3 cellular contexts compared by ENCODE assay signal in the genomic region with DNA sequence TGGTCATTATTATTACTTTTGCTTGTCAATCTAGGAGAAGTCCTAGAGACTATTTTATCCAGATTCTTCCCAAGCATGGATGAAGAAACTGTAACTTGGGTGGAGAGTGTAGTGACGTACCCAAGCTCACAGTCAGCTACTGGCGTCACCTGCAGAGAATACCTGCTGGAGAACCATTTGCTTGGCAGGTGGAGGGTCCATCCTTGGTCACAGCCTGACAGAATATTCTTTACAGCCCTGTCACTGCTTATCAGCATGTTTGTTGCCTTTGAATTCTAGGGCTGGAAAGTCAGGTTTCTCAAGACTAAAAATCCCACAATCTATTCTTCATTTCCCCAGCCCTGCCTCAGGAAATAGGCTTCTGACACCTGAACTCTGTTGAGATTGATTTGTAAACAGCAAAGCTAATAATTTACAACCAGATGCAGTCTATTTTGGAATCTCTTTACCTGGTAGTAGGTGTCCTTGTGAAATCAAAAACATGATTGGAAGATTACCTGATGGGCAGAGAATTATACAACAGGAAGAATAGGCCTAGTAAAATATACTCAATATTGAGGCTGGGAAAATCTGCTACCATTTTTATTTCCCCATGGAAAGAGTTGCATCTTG.
A peak's percentile ranks its signal among the peaks of the same experiment; 100 is the strongest.
TF ChIP-seq lines count a peak whose summit lies in the region.

No MANE protein-coding gene starts in this region.

TF ChIP-seq in liver, 16 proteins besides CTCF, POLR2A, EP300 and RAD21 (continued from another document):
- TF ChIP-seq YY1 (IDR thresholded peaks at IDR 0.05) (no peak), HNF4A (conservative IDR thresholded peaks at IDR 0.05) (peak; percentile 31 to 45), SP1 (IDR thresholded peaks at IDR 0.05) (no peak), JUND (IDR thresholded peaks at IDR 0.05) (no peak), FOXA2 (IDR thresholded peaks at IDR 0.05) (peak; percentile 38)

TF ChIP-seq in HepG2, 621 proteins besides CTCF, POLR2A, EP300 and RAD21 (continued from another document):
- TF ChIP-seq ZNF446 (CRISPR knock-in tag; IDR thresholded peaks at IDR 0.05) (no peak), NR2F1 (CRISPR knock-in tag; IDR thresholded peaks at IDR 0.05) (no peak), HNF4A (CRISPR knock-in tag; IDR thresholded peaks at IDR 0.05) (no peak)
- TF ChIP-seq, protein P1, sequence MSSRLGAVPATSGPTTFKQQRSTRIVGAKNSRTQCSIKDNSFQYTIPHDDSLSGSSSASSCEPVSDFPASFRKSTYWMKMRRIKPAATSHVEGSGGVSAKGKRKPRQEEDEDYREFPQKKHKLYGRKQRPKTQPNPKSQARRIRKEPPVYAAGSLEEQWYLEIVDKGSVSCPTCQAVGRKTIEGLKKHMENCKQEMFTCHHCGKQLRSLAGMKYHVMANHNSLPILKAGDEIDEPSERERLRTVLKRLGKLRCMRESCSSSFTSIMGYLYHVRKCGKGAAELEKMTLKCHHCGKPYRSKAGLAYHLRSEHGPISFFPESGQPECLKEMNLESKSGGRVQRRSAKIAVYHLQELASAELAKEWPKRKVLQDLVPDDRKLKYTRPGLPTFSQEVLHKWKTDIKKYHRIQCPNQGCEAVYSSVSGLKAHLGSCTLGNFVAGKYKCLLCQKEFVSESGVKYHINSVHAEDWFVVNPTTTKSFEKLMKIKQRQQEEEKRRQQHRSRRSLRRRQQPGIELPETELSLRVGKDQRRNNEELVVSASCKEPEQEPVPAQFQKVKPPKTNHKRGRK (CRISPR knock-in tag; IDR thresholded peaks at IDR 0.05), result no peak
- TF ChIP-seq, protein P2, sequence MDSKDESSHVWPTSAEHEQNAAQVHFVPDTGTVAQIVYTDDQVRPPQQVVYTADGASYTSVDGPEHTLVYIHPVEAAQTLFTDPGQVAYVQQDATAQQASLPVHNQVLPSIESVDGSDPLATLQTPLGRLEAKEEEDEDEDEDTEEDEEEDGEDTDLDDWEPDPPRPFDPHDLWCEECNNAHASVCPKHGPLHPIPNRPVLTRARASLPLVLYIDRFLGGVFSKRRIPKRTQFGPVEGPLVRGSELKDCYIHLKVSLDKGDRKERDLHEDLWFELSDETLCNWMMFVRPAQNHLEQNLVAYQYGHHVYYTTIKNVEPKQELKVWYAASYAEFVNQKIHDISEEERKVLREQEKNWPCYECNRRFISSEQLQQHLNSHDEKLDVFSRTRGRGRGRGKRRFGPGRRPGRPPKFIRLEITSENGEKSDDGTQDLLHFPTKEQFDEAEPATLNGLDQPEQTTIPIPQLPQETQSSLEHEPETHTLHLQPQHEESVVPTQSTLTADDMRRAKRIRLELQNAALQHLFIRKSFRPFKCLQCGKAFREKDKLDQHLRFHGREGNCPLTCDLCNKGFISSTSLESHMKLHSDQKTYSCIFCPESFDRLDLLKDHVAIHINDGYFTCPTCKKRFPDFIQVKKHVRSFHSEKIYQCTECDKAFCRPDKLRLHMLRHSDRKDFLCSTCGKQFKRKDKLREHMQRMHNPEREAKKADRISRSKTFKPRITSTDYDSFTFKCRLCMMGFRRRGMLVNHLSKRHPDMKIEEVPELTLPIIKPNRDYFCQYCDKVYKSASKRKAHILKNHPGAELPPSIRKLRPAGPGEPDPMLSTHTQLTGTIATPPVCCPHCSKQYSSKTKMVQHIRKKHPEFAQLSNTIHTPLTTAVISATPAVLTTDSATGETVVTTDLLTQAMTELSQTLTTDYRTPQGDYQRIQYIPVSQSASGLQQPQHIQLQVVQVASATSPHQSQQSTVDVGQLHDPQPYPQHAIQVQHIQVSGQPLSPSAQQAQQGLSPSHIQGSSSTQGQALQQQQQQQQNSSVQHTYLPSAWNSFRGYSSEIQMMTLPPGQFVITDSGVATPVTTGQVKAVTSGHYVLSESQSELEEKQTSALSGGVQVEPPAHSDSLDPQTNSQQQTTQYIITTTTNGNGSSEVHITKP (CRISPR knock-in tag; IDR thresholded peaks at IDR 0.05; ENCODE audit: low read depth), result no peak
- TF ChIP-seq, protein P3, sequence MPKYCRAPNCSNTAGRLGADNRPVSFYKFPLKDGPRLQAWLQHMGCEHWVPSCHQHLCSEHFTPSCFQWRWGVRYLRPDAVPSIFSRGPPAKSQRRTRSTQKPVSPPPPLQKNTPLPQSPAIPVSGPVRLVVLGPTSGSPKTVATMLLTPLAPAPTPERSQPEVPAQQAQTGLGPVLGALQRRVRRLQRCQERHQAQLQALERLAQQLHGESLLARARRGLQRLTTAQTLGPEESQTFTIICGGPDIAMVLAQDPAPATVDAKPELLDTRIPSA (CRISPR knock-in tag; IDR thresholded peaks at IDR 0.05; ENCODE audit: borderline replicate concordance), result no peak

TF ChIP-seq in WTC11, 78 proteins besides CTCF, POLR2A, EP300 and RAD21 (continues in another document):
- TF ChIP-seq, protein P4, sequence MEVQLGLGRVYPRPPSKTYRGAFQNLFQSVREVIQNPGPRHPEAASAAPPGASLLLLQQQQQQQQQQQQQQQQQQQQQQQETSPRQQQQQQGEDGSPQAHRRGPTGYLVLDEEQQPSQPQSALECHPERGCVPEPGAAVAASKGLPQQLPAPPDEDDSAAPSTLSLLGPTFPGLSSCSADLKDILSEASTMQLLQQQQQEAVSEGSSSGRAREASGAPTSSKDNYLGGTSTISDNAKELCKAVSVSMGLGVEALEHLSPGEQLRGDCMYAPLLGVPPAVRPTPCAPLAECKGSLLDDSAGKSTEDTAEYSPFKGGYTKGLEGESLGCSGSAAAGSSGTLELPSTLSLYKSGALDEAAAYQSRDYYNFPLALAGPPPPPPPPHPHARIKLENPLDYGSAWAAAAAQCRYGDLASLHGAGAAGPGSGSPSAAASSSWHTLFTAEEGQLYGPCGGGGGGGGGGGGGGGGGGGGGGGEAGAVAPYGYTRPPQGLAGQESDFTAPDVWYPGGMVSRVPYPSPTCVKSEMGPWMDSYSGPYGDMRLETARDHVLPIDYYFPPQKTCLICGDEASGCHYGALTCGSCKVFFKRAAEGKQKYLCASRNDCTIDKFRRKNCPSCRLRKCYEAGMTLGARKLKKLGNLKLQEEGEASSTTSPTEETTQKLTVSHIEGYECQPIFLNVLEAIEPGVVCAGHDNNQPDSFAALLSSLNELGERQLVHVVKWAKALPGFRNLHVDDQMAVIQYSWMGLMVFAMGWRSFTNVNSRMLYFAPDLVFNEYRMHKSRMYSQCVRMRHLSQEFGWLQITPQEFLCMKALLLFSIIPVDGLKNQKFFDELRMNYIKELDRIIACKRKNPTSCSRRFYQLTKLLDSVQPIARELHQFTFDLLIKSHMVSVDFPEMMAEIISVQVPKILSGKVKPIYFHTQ (CRISPR knock-in tag; IDR thresholded peaks at IDR 0.05), result no peak
- TF ChIP-seq, protein P5, sequence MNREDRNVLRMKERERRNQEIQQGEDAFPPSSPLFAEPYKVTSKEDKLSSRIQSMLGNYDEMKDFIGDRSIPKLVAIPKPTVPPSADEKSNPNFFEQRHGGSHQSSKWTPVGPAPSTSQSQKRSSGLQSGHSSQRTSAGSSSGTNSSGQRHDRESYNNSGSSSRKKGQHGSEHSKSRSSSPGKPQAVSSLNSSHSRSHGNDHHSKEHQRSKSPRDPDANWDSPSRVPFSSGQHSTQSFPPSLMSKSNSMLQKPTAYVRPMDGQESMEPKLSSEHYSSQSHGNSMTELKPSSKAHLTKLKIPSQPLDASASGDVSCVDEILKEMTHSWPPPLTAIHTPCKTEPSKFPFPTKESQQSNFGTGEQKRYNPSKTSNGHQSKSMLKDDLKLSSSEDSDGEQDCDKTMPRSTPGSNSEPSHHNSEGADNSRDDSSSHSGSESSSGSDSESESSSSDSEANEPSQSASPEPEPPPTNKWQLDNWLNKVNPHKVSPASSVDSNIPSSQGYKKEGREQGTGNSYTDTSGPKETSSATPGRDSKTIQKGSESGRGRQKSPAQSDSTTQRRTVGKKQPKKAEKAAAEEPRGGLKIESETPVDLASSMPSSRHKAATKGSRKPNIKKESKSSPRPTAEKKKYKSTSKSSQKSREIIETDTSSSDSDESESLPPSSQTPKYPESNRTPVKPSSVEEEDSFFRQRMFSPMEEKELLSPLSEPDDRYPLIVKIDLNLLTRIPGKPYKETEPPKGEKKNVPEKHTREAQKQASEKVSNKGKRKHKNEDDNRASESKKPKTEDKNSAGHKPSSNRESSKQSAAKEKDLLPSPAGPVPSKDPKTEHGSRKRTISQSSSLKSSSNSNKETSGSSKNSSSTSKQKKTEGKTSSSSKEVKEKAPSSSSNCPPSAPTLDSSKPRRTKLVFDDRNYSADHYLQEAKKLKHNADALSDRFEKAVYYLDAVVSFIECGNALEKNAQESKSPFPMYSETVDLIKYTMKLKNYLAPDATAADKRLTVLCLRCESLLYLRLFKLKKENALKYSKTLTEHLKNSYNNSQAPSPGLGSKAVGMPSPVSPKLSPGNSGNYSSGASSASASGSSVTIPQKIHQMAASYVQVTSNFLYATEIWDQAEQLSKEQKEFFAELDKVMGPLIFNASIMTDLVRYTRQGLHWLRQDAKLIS (CRISPR knock-in tag; IDR thresholded peaks at IDR 0.05; ENCODE audit: borderline replicate concordance), result no peak
- TF ChIP-seq RORB (CRISPR knock-in tag; IDR thresholded peaks at IDR 0.05), result no peak
- TF ChIP-seq, protein P6, sequence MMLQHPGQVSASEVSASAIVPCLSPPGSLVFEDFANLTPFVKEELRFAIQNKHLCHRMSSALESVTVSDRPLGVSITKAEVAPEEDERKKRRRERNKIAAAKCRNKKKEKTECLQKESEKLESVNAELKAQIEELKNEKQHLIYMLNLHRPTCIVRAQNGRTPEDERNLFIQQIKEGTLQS (CRISPR knock-in tag; conservative IDR thresholded peaks at IDR 0.05), result no peak
- no peak for TF ChIP-seq CBFB (CRISPR knock-in tag; IDR thresholded peaks at IDR 0.05; ENCODE audit: low read depth)
- no peak for TF ChIP-seq ZNF317 (CRISPR knock-in tag; IDR thresholded peaks at IDR 0.05; ENCODE audit: borderline replicate concordance, low read depth)
- no peak for TF ChIP-seq ZBTB21 (CRISPR knock-in tag; IDR thresholded peaks at IDR 0.05; ENCODE audit: borderline replicate concordance)
- no peak for TF ChIP-seq TCF7 (CRISPR knock-in tag; IDR thresholded peaks at IDR 0.05; ENCODE audit: low read depth)
- TF ChIP-seq, protein P7, sequence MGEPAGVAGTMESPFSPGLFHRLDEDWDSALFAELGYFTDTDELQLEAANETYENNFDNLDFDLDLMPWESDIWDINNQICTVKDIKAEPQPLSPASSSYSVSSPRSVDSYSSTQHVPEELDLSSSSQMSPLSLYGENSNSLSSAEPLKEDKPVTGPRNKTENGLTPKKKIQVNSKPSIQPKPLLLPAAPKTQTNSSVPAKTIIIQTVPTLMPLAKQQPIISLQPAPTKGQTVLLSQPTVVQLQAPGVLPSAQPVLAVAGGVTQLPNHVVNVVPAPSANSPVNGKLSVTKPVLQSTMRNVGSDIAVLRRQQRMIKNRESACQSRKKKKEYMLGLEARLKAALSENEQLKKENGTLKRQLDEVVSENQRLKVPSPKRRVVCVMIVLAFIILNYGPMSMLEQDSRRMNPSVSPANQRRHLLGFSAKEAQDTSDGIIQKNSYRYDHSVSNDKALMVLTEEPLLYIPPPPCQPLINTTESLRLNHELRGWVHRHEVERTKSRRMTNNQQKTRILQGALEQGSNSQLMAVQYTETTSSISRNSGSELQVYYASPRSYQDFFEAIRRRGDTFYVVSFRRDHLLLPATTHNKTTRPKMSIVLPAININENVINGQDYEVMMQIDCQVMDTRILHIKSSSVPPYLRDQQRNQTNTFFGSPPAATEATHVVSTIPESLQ (CRISPR knock-in tag; IDR thresholded peaks at IDR 0.05), result no peak
- TF ChIP-seq, protein P8, sequence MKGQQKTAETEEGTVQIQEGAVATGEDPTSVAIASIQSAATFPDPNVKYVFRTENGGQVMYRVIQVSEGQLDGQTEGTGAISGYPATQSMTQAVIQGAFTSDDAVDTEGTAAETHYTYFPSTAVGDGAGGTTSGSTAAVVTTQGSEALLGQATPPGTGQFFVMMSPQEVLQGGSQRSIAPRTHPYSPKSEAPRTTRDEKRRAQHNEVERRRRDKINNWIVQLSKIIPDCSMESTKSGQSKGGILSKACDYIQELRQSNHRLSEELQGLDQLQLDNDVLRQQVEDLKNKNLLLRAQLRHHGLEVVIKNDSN (CRISPR knock-in tag; IDR thresholded peaks at IDR 0.05), result no peak
- TF ChIP-seq, protein P9, sequence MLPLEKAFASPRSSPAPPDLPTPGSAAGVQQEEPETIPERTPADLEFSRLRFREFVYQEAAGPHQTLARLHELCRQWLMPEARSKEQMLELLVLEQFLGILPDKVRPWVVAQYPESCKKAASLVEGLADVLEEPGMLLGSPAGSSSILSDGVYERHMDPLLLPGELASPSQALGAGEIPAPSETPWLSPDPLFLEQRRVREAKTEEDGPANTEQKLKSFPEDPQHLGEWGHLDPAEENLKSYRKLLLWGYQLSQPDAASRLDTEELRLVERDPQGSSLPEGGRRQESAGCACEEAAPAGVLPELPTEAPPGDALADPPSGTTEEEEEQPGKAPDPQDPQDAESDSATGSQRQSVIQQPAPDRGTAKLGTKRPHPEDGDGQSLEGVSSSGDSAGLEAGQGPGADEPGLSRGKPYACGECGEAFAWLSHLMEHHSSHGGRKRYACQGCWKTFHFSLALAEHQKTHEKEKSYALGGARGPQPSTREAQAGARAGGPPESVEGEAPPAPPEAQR (CRISPR knock-in tag; IDR thresholded peaks at IDR 0.05), result no peak
- TF ChIP-seq, protein P10, sequence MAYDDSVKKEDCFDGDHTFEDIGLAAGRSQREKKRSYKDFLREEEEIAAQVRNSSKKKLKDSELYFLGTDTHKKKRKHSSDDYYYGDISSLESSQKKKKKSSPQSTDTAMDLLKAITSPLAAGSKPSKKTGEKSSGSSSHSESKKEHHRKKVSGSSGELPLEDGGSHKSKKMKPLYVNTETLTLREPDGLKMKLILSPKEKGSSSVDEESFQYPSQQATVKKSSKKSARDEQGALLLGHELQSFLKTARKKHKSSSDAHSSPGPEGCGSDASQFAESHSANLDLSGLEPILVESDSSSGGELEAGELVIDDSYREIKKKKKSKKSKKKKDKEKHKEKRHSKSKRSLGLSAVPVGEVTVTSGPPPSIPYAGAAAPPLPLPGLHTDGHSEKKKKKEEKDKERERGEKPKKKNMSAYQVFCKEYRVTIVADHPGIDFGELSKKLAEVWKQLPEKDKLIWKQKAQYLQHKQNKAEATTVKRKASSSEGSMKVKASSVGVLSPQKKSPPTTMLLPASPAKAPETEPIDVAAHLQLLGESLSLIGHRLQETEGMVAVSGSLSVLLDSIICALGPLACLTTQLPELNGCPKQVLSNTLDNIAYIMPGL (CRISPR knock-in tag; IDR thresholded peaks at IDR 0.05), result no peak
- TF ChIP-seq, protein P11, sequence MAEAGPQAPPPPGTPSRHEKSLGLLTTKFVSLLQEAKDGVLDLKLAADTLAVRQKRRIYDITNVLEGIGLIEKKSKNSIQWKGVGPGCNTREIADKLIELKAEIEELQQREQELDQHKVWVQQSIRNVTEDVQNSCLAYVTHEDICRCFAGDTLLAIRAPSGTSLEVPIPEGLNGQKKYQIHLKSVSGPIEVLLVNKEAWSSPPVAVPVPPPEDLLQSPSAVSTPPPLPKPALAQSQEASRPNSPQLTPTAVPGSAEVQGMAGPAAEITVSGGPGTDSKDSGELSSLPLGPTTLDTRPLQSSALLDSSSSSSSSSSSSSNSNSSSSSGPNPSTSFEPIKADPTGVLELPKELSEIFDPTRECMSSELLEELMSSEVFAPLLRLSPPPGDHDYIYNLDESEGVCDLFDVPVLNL (CRISPR knock-in tag; IDR thresholded peaks at IDR 0.05; ENCODE audit: borderline replicate concordance, low read depth), result no peak
- TF ChIP-seq, protein P1 (CRISPR knock-in tag; IDR thresholded peaks at IDR 0.05; ENCODE audit: borderline replicate concordance), result no peak
- TF ChIP-seq FOXP1 (CRISPR knock-in tag; IDR thresholded peaks at IDR 0.05; ENCODE audit: borderline replicate concordance), result no peak
